8 cellular contexts compared by ENCODE assay signal in genomic region chr19:38658462-38659306, GRCh38. TPM values are rescaled to one million over a fixed set of nuclear protein-coding genes. Genes with fewer than 3 reads are reported as not detected.
A peak's percentile ranks its signal among the peaks of the same experiment; 100 is the strongest.
DNase-seq lines count a peak whose midpoint lies in the region; ATAC-seq and TF ChIP-seq lines count a peak whose summit lies in the region.

No MANE protein-coding gene starts in this region.

- 39% methylated on average over 14 of the region's 15 CpGs for WGBS in hepatocyte (ENCODE audit: low lambda C conversion rate, missing lambda C conversion rate)

- peak overlapping the region; percentile 59 for H3K4me2 ChIP-seq in hepatocyte

- H3K36me3 ChIP-seq in ascending aorta (peaks cover 5 to 18% of the 10 kb centered on the region in 2 donors), hepatocyte (replicated peaks; ENCODE audit: insufficient read depth, low read depth) (no peaks in the 10 kb centered on the region)

- H3K4me1 ChIP-seq in ascending aorta, result peaks cover 42 to 93% of the 10 kb centered on the region in 2 donors
- peaks cover 80% of the 10 kb centered on the region for H3K4me1 ChIP-seq in hepatocyte (ENCODE audit: insufficient read depth)

- TF ChIP-seq EP300 in Ishikawa (IDR thresholded peaks at IDR 0.05; ENCODE audit: borderline replicate concordance), result peak; percentile 88

- peaks cover 29% of the 10 kb centered on the region for H4K20me1 ChIP-seq in hepatocyte (ENCODE audit: insufficient read depth, poor library complexity, severe bottlenecking)

- peak; percentile 100 for DNase-seq in AG10803 (ENCODE audit: low read depth)
- peak in 1 of 2 donors; percentile 87 for DNase-seq in ascending aorta (ENCODE audit: low spot score in 2 of 2)
- DNase-seq in hepatocyte (ENCODE audit: low spot score), result peak; percentile 92
- peak; percentile 93 for DNase-seq in smooth muscle cell of the brain vasculature (ENCODE audit: low read depth, low spot score)
- no peak for DNase-seq in inferior parietal cortex (ENCODE audit: extremely low spot score)

- no peaks in the 10 kb centered on the region for H3K9me2 ChIP-seq in hepatocyte (replicated peaks; ENCODE audit: insufficient read depth)

- no peak for ATAC-seq in activated CD4-positive, CD25-positive, alpha-beta regulatory T cell treated with anti-CD3 and anti-CD28 coated beads, Interleukin-2, amount 50 U/mL, for 24 hours
- no peak for ATAC-seq in HG02610 (IDR thresholded peaks at IDR 0.05; ENCODE audit: unreplicated experiment)

- peaks cover 91% of the 10 kb centered on the region for H3K79me2 ChIP-seq in hepatocyte

- H3K9me3 ChIP-seq in ascending aorta (no peaks in the 10 kb centered on the region), hepatocyte (ENCODE audit: low read depth) (no peaks in the 10 kb centered on the region)

- no peak overlapping the region for H2AFZ ChIP-seq in hepatocyte

- H3K27me3 ChIP-seq in ascending aorta, result no peaks in the 10 kb centered on the region
- H3K27me3 ChIP-seq in hepatocyte, result no peaks in the 10 kb centered on the region

- H3K4me3 ChIP-seq in AG10803 (ENCODE audit: low read length), result peak overlapping the region; percentile 37
- H3K4me3 ChIP-seq in ascending aorta, result peak overlapping the region; percentile 34 to 47
- H3K4me3 ChIP-seq in hepatocyte, result no peak overlapping the region

- no peak; the same call in 1 of the 2 replicates for TF ChIP-seq RAD21 in Ishikawa (IDR thresholded peaks at IDR 0.05; ENCODE audit: low read depth)

- intact Hi-C loops in ascending aorta (cut with DNase I), result loop anchor here (2.0 to 10.0 kb wide), 3 partner anchors 26 to 746 kb away; partner anchors contain the start of gene ZFP36

- H3K27ac ChIP-seq in ascending aorta (peak overlapping the region; percentile 92 to 96), hepatocyte (peak overlapping the region; percentile 85)

- no peak for TF ChIP-seq CTCF in AG10803 (conservative IDR thresholded peaks at IDR 0.05; ENCODE audit: low read length)
- no peak for TF ChIP-seq CTCF in ascending aorta (IDR thresholded peaks at IDR 0.05)
- no peak for TF ChIP-seq CTCF in hepatocyte (IDR thresholded peaks at IDR 0.05; ENCODE audit: poor library complexity)

TF ChIP-seq in Ishikawa, 13 proteins besides CTCF, POLR2A, EP300 and RAD21:
- TF ChIP-seq TAF1 (IDR thresholded peaks at IDR 0.05; ENCODE audit: low read depth), result no peak; the same call in 1 of the 2 replicates
- peak; percentile 88 for TF ChIP-seq TEAD4 (IDR thresholded peaks at IDR 0.05)
- TF ChIP-seq, protein P1, sequence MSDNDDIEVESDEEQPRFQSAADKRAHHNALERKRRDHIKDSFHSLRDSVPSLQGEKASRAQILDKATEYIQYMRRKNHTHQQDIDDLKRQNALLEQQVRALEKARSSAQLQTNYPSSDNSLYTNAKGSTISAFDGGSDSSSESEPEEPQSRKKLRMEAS (IDR thresholded peaks at IDR 0.05), result peak; percentile 82
- TF ChIP-seq TCF12 (IDR thresholded peaks at IDR 0.05; ENCODE audit: low read depth), result peak; percentile 90
- TF ChIP-seq FOXM1 (IDR thresholded peaks at IDR 0.05; ENCODE audit: borderline replicate concordance, low read depth), result peak; percentile 95
- TF ChIP-seq YY1 (IDR thresholded peaks at IDR 0.05; ENCODE audit: low read depth), result peak; percentile 86
- TF ChIP-seq CREB1 (IDR thresholded peaks at IDR 0.05; ENCODE audit: low read depth), result no peak
- TF ChIP-seq EGR1 (IDR thresholded peaks at IDR 0.05), result no peak
- TF ChIP-seq NFIC (IDR thresholded peaks at IDR 0.05), result peak; percentile 97
- TF ChIP-seq CEBPB (IDR thresholded peaks at IDR 0.05), result peak; percentile 63
- TF ChIP-seq USF1 (IDR thresholded peaks at IDR 0.05), result peak; percentile 27; the same call in 1 of the 2 replicates

RNA-seq across cellular contexts. Expression of gene ACTN4, which starts 11.2 kb away (rescaled TPM):
- total RNA-seq in ascending aorta (1,036 TPM), hepatocyte (278 and 321 TPM in 2 replicates)
- polyA plus RNA-seq in hepatocyte, result 54.4 and 59.3 TPM in 2 replicates

RNA-seq across cellular contexts. Expression of gene EIF3K, which starts 39.7 kb away (rescaled TPM):
- total RNA-seq in ascending aorta (696 TPM), hepatocyte (309 and 354 TPM in 2 replicates)
- polyA plus RNA-seq in hepatocyte, result 170 and 171 TPM in 2 replicates

RNA-seq across cellular contexts. Expression of gene MAP4K1, which starts 40.9 kb away (rescaled TPM):
- total RNA-seq in ascending aorta (15.1 TPM), hepatocyte (0.57 and 0.96 TPM in 2 replicates)
- 2.6 and 4.5 TPM in 2 replicates for polyA plus RNA-seq in hepatocyte
